ENCODE assay signal across 37 cellular contexts in the genomic region with DNA sequence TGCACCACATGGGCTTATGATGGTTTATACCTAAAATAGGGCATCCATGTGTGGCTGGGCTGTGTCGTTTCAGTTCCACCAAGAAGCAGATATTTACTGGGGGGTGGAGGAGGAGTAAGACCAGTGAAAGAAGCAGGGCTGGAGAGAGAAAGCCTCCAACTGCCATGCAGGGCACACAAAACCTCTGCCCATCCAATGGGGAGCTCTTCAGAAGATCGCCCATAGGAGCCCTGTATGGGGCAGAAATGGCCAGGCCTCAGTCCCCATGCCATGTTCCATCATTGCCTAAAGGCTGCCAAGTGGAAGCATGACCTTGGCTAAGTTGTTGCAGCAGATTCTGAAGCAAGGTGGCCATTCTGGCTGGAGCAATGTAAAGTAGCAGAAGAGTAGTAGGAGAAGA.
"Had no signal": no experiment of that assay in that cellular context is flagged by ENCODE, and none has a peak within 500 bp of the region (broad histone marks: within the 10 kb centered on the region; RNA-seq: fewer than 3 reads in every experiment).

No MANE protein-coding gene starts in this region.

- H3K4me3 Mint-ChIP-seq: activated CD4-positive, alpha-beta memory T cell treated with anti-CD3 and anti-CD28 coated beads, Interleukin-2, amount 10 ng/mL, durations not matched to agents 7 days and 5 days; activated CD4-positive, alpha-beta T cell treated with anti-CD3 and anti-CD28 coated beads for 36 hours; activated CD4-positive, alpha-beta T cell treated with anti-CD3 and anti-CD28 coated beads, Interleukin-2, amount 10 ng/mL, durations not matched to agents 7 days and 5 days; activated CD8-positive, alpha-beta memory T cell treated with anti-CD3 and anti-CD28 coated beads, Interleukin-2, amount 10 ng/mL, durations not matched to agents 7 days and 5 days; activated CD8-positive, alpha-beta T cell treated with anti-CD3 and anti-CD28 coated beads, Interleukin-2, amount 10 ng/mL, durations not matched to agents 7 days and 5 days; activated naive CD4-positive, alpha-beta T cell treated with anti-CD3 and anti-CD28 coated beads, Interleukin-2, amount 10 ng/mL, durations not matched to agents 7 days and 5 days; activated naive CD4-positive, alpha-beta T cell treated with anti-CD3 and anti-CD28 coated beads, Interleukin-2, amount 50 U/mL, for 24 hours; activated naive CD8-positive, alpha-beta T cell; activated naive CD8-positive, alpha-beta T cell treated with anti-CD3 and anti-CD28 coated beads, Interleukin-2, amount 10 ng/mL, durations not matched to agents 7 days and 5 days; activated naive CD8-positive, alpha-beta T cell treated with anti-CD3 and anti-CD28 coated beads, Interleukin-2, amount 50 U/mL, for 24 hours; activated T-cell treated with anti-CD3 and anti-CD28 coated beads, Interleukin-2, amount 50 U/mL, for 24 hours; brain; central memory CD8-positive, alpha-beta T cell; T-helper 1 cell treated with Interleukin-12 subunit alpha and Interleukin-12 subunit beta and Interleukin-4 antibody, amounts not matched to agents 30 μg/mL and 1 μg/mL, for 36 hours; T-helper 2 cell treated with Interferon-gamma antibody and Interleukin-4, amounts not matched to agents 5 μg/mL and 100 μg/mL, for 36 hours; WTC11 had no signal

- H3K27me3 ChIP-seq: ascending aorta, cardiac muscle cell had no signal

- H3K36me3 Mint-ChIP-seq: activated CD8-positive, alpha-beta memory T cell treated with anti-CD3 and anti-CD28 coated beads, Interleukin-2, amount 10 ng/mL, durations not matched to agents 7 days and 5 days; activated naive CD4-positive, alpha-beta T cell treated with anti-CD3 and anti-CD28 coated beads, Interleukin-2, amount 10 ng/mL, durations not matched to agents 7 days and 5 days; activated naive CD4-positive, alpha-beta T cell treated with anti-CD3 and anti-CD28 coated beads, Interleukin-2, amount 50 U/mL, for 24 hours; activated naive CD8-positive, alpha-beta T cell; activated naive CD8-positive, alpha-beta T cell treated with anti-CD3 and anti-CD28 coated beads, Interleukin-2, amount 10 ng/mL, durations not matched to agents 7 days and 5 days had no signal

- H3K36me3 ChIP-seq: ascending aorta, cardiac muscle cell, WERI-Rb-1 had no signal

- H3K4me3 ChIP-seq: ascending aorta, cardiac muscle cell had no signal

- H3K4me1 ChIP-seq: ascending aorta had no signal

- H3K27me3 Mint-ChIP-seq: activated CD4-positive, alpha-beta memory T cell treated with anti-CD3 and anti-CD28 coated beads, Interleukin-2, amount 10 ng/mL, durations not matched to agents 7 days and 5 days; activated CD4-positive, alpha-beta T cell treated with anti-CD3 and anti-CD28 coated beads, Interleukin-2, amount 10 ng/mL, durations not matched to agents 7 days and 5 days; activated CD8-positive, alpha-beta memory T cell treated with anti-CD3 and anti-CD28 coated beads, Interleukin-2, amount 10 ng/mL, durations not matched to agents 7 days and 5 days; activated naive CD4-positive, alpha-beta T cell treated with anti-CD3 and anti-CD28 coated beads, Interleukin-2, amount 10 ng/mL, durations not matched to agents 7 days and 5 days; activated naive CD8-positive, alpha-beta T cell; activated T-cell treated with anti-CD3 and anti-CD28 coated beads, Interleukin-2, amount 50 U/mL, for 24 hours; central memory CD8-positive, alpha-beta T cell had no signal

- H3K4me1 Mint-ChIP-seq: activated CD4-positive, alpha-beta memory T cell treated with anti-CD3 and anti-CD28 coated beads, Interleukin-2, amount 10 ng/mL, durations not matched to agents 7 days and 5 days; activated CD4-positive, alpha-beta T cell treated with anti-CD3 and anti-CD28 coated beads for 36 hours; activated CD4-positive, alpha-beta T cell treated with anti-CD3 and anti-CD28 coated beads, Interleukin-2, amount 10 ng/mL, durations not matched to agents 7 days and 5 days; activated CD8-positive, alpha-beta memory T cell treated with anti-CD3 and anti-CD28 coated beads, Interleukin-2, amount 10 ng/mL, durations not matched to agents 7 days and 5 days; activated naive CD4-positive, alpha-beta T cell treated with anti-CD3 and anti-CD28 coated beads, Interleukin-2, amount 10 ng/mL, durations not matched to agents 7 days and 5 days; activated naive CD4-positive, alpha-beta T cell treated with anti-CD3 and anti-CD28 coated beads, Interleukin-2, amount 50 U/mL, for 24 hours; activated naive CD8-positive, alpha-beta T cell treated with anti-CD3 and anti-CD28 coated beads, Interleukin-2, amount 10 ng/mL, durations not matched to agents 7 days and 5 days; activated naive CD8-positive, alpha-beta T cell treated with anti-CD3 and anti-CD28 coated beads, Interleukin-2, amount 50 U/mL, for 24 hours; brain; central memory CD8-positive, alpha-beta T cell had no signal

- H3K9me3 ChIP-seq: ascending aorta had no signal

- H3K27ac Mint-ChIP-seq: activated CD4-positive, alpha-beta memory T cell treated with anti-CD3 and anti-CD28 coated beads, Interleukin-2, amount 10 ng/mL, durations not matched to agents 7 days and 5 days; activated CD4-positive, alpha-beta T cell treated with anti-CD3 and anti-CD28 coated beads for 36 hours; activated CD4-positive, alpha-beta T cell treated with anti-CD3 and anti-CD28 coated beads, Interleukin-2, amount 10 ng/mL, durations not matched to agents 7 days and 5 days; activated CD8-positive, alpha-beta memory T cell treated with anti-CD3 and anti-CD28 coated beads, Interleukin-2, amount 10 ng/mL, durations not matched to agents 7 days and 5 days; activated CD8-positive, alpha-beta T cell treated with anti-CD3 and anti-CD28 coated beads, Interleukin-2, amount 10 ng/mL, durations not matched to agents 7 days and 5 days; activated naive CD4-positive, alpha-beta T cell treated with anti-CD3 and anti-CD28 coated beads, Interleukin-2, amount 10 ng/mL, durations not matched to agents 7 days and 5 days; activated naive CD4-positive, alpha-beta T cell treated with anti-CD3 and anti-CD28 coated beads, Interleukin-2, amount 50 U/mL, for 24 hours; activated naive CD8-positive, alpha-beta T cell; activated naive CD8-positive, alpha-beta T cell treated with anti-CD3 and anti-CD28 coated beads, Interleukin-2, amount 10 ng/mL, durations not matched to agents 7 days and 5 days; activated naive CD8-positive, alpha-beta T cell treated with anti-CD3 and anti-CD28 coated beads, Interleukin-2, amount 50 U/mL, for 24 hours; activated T-cell treated with anti-CD3 and anti-CD28 coated beads, Interleukin-2, amount 50 U/mL, for 24 hours; activated T-helper 2 cell treated with anti-CD3 and anti-CD28 coated beads, Interferon-gamma antibody, Interleukin-2, Interleukin-4, amounts not matched to agents 10 μg/mL and 5 μg/mL and 100 μg/mL, durations not matched to agents 14 hours and 24 hours and 36 hours; brain; T-helper 1 cell treated with Interleukin-12 subunit alpha and Interleukin-12 subunit beta and Interleukin-4 antibody, amounts not matched to agents 30 μg/mL and 1 μg/mL, for 36 hours; T-helper 2 cell treated with Interferon-gamma antibody and Interleukin-4, amounts not matched to agents 5 μg/mL and 100 μg/mL, for 36 hours; WTC11 had no signal

- DNase-seq: activated CD4-positive, alpha-beta memory T cell treated with anti-CD3 and anti-CD28 coated beads, Interleukin-2, amount 10 ng/mL, durations not matched to agents 7 days and 5 days; activated CD4-positive, alpha-beta T cell treated with anti-CD3 and anti-CD28 coated beads for 1 hour; activated CD4-positive, alpha-beta T cell treated with anti-CD3 and anti-CD28 coated beads for 36 hours; activated CD4-positive, alpha-beta T cell treated with anti-CD3 and anti-CD28 coated beads for 48 hours; activated CD4-positive, alpha-beta T cell treated with anti-CD3 and anti-CD28 coated beads, Interleukin-2, amount 10 ng/mL, durations not matched to agents 7 days and 5 days; activated CD4-positive, alpha-beta T cell treated with anti-CD3 and anti-CD28 coated beads, Interleukin-2, amount 50 U/mL, for 48 hours; activated CD4-positive, CD25-positive, alpha-beta regulatory T cell; activated CD8-positive, alpha-beta memory T cell treated with anti-CD3 and anti-CD28 coated beads for 24 hours; activated CD8-positive, alpha-beta memory T cell treated with anti-CD3 and anti-CD28 coated beads, Interleukin-2, amount 10 ng/mL, durations not matched to agents 7 days and 5 days; activated CD8-positive, alpha-beta memory T cell treated with anti-CD3 and anti-CD28 coated beads, Interleukin-2, amount 50 U/mL, for 48 hours; activated CD8-positive, alpha-beta T cell treated with anti-CD3 and anti-CD28 coated beads, Interleukin-2, amount 10 ng/mL, durations not matched to agents 7 days and 5 days; activated effector memory CD4-positive, alpha-beta T cell treated with Interleukin-2 at 50 U/mL for 16 hours; activated gamma-delta T cell; activated naive CD4-positive, alpha-beta T cell treated with anti-CD3 and anti-CD28 coated beads, Interleukin-2, amount 10 ng/mL, durations not matched to agents 7 days and 5 days; activated naive CD4-positive, alpha-beta T cell treated with Interleukin-2 at 50 U/mL for 16 hours; activated naive CD8-positive, alpha-beta T cell treated with anti-CD3 and anti-CD28 coated beads, Interleukin-2, amount 10 ng/mL, durations not matched to agents 7 days and 5 days; activated naive CD8-positive, alpha-beta T cell treated with anti-CD3 and anti-CD28 coated beads, Interleukin-2, amount 50 U/mL, for 24 hours; activated T-cell treated with anti-CD3 and anti-CD28 coated beads, Interleukin-2, amount 50 U/mL, for 24 hours; activated T-cell treated with anti-CD3 and anti-CD28 coated beads, Interleukin-2, amount 50 U/mL, for 48 hours; amygdala; anterior cingulate cortex; caudate nucleus; SW 1271; T-helper 1 cell; T-helper 2 cell; T-helper 9 cell; WERI-Rb-1 had no signal

- H3K9me3 Mint-ChIP-seq: activated CD4-positive, alpha-beta T cell treated with anti-CD3 and anti-CD28 coated beads, Interleukin-2, amount 10 ng/mL, durations not matched to agents 7 days and 5 days; activated naive CD4-positive, alpha-beta T cell treated with anti-CD3 and anti-CD28 coated beads, Interleukin-2, amount 10 ng/mL, durations not matched to agents 7 days and 5 days; activated naive CD4-positive, alpha-beta T cell treated with anti-CD3 and anti-CD28 coated beads, Interleukin-2, amount 50 U/mL, for 24 hours; activated naive CD8-positive, alpha-beta T cell treated with anti-CD3 and anti-CD28 coated beads, Interleukin-2, amount 10 ng/mL, durations not matched to agents 7 days and 5 days; activated naive CD8-positive, alpha-beta T cell treated with anti-CD3 and anti-CD28 coated beads, Interleukin-2, amount 50 U/mL, for 24 hours; activated T-cell treated with anti-CD3 and anti-CD28 coated beads, Interleukin-2, amount 50 U/mL, for 24 hours; activated T-helper 2 cell treated with anti-CD3 and anti-CD28 coated beads, Interferon-gamma antibody, Interleukin-2, Interleukin-4, amounts not matched to agents 10 μg/mL and 5 μg/mL and 100 μg/mL, durations not matched to agents 14 hours and 24 hours and 36 hours; central memory CD8-positive, alpha-beta T cell; T-helper 1 cell treated with Interleukin-12 subunit alpha and Interleukin-12 subunit beta and Interleukin-4 antibody, amounts not matched to agents 30 μg/mL and 1 μg/mL, for 36 hours; T-helper 2 cell treated with Interferon-gamma antibody and Interleukin-4, amounts not matched to agents 5 μg/mL and 100 μg/mL, for 36 hours had no signal

- H3K27ac ChIP-seq: ascending aorta, cardiac muscle cell, WERI-Rb-1 had no signal
